8 cellular contexts compared by ENCODE assay signal in genomic region chr12:6937481-6938352, GRCh38. TPM values are rescaled to one million over a fixed set of nuclear protein-coding genes. Genes with fewer than 3 reads are reported as not detected.
DNase-seq lines count a peak whose midpoint lies in the region; ATAC-seq and TF ChIP-seq lines count a peak whose summit lies in the region.

No MANE protein-coding gene starts in this region.

- H3K9me3 ChIP-seq in osteoblast (ENCODE audit: low read depth, low read length) (no peaks in the 10 kb centered on the region), thymus (ENCODE audit: control insufficient read depth) (no peaks in the 10 kb centered on the region)

- H3K79me2 ChIP-seq in osteoblast (ENCODE audit: insufficient read depth, low read length): peaks cover 26% of the 10 kb centered on the region

- TF ChIP-seq CTCF in osteoblast (IDR thresholded peaks at IDR 0.05; ENCODE audit: extremely low read depth, low read depth, low read length): peak; percentile 90

- peak overlapping the region; percentile 90 for H3K4me3 Mint-ChIP-seq in activated naive CD8-positive, alpha-beta T cell

- H3K27ac ChIP-seq in osteoblast (ENCODE audit: low read depth, low read length): peak overlapping the region; percentile 71
- H3K27ac ChIP-seq in thymus (ENCODE audit: low read depth): peak overlapping the region; percentile 98

- H3K4me1 Mint-ChIP-seq in activated naive CD8-positive, alpha-beta T cell (ENCODE audit: low read depth): peaks cover 52% of the 10 kb centered on the region

- peaks cover 62% of the 10 kb centered on the region for H3K36me3 ChIP-seq in osteoblast (ENCODE audit: insufficient read depth, low read length)
- peaks cover 9% of the 10 kb centered on the region for H3K36me3 ChIP-seq in thymus (ENCODE audit: control insufficient read depth, insufficient read depth)

- peak overlapping the region; percentile 91 for H3K27ac Mint-ChIP-seq in activated naive CD8-positive, alpha-beta T cell

- TF ChIP-seq POLR2A in GM10847 (IDR thresholded peaks at IDR 0.05; ENCODE audit: extremely low read depth, insufficient read length): peak; percentile 81

- no peak overlapping the region for H2AFZ ChIP-seq in osteoblast (ENCODE audit: low read length)

- H3K4me3 ChIP-seq in osteoblast (ENCODE audit: insufficient read depth, low read length): peak overlapping the region; percentile 74
- H3K4me3 ChIP-seq in thymus (ENCODE audit: low read length): peak overlapping the region; percentile 79

- H3K4me2 ChIP-seq in osteoblast (ENCODE audit: insufficient read depth, low read length): peak overlapping the region; percentile 88

- peaks cover 17% of the 10 kb centered on the region for H4K20me1 ChIP-seq in osteoblast (ENCODE audit: insufficient read depth, low read length)

- peak; percentile 85 for ATAC-seq in HG02588 (IDR thresholded peaks at IDR 0.05; ENCODE audit: unreplicated experiment)
- ATAC-seq in SK-N-SH treated with all-trans-retinoic acid at 6 μM for 48 hours: peak; percentile 92

- no peaks in the 10 kb centered on the region for H3K27me3 Mint-ChIP-seq in activated naive CD8-positive, alpha-beta T cell

- no peaks in the 10 kb centered on the region for H3K27me3 ChIP-seq in osteoblast (ENCODE audit: insufficient read depth, low read length)
- H3K27me3 ChIP-seq in thymus (ENCODE audit: control insufficient read depth, insufficient read depth): no peaks in the 10 kb centered on the region

- peak; percentile 96 for DNase-seq in NCI-H1092 treated with DMSO at 0.1 percent for 48 hours (lab: John Stamatoyannopoulos, UW)
- peak; percentile 47 for DNase-seq in glomerular endothelial cell (ENCODE audit: extremely low read depth, low read depth, low spot score)
- peak; percentile 98 for DNase-seq in osteoblast (ENCODE audit: insufficient read length, low spot score, missing footprints)

- WGBS in thymus: under 1% methylated on average over 80 of the region's 80 CpGs

- peaks cover 8% of the 10 kb centered on the region for H3K36me3 Mint-ChIP-seq in activated naive CD8-positive, alpha-beta T cell

- no peaks in the 10 kb centered on the region for H3K9me3 Mint-ChIP-seq in activated naive CD8-positive, alpha-beta T cell (ENCODE audit: low read depth)

- peaks cover 26% of the 10 kb centered on the region for H3K4me1 ChIP-seq in osteoblast (ENCODE audit: insufficient read depth, low read length)
- H3K4me1 ChIP-seq in thymus (ENCODE audit: control insufficient read depth, insufficient read depth, low read length): peaks cover 15% of the 10 kb centered on the region

TF ChIP-seq in SK-N-SH treated with all-trans-retinoic acid at 6 μM for 48 hours, 23 proteins besides CTCF, POLR2A, EP300 and RAD21:
- peak; percentile 7; the same call in 1 of the 2 replicates for TF ChIP-seq ZNF70 (CRISPR knock-in tag; IDR thresholded peaks at IDR 0.05)
- no peak for TF ChIP-seq CREB5 (CRISPR knock-in tag; IDR thresholded peaks at IDR 0.05; ENCODE audit: low read depth)
- TF ChIP-seq POU6F1 (CRISPR knock-in tag; IDR thresholded peaks at IDR 0.05; ENCODE audit: borderline replicate concordance, low read depth): no peak
- TF ChIP-seq TOX (CRISPR knock-in tag; IDR thresholded peaks at IDR 0.05; ENCODE audit: borderline replicate concordance): no peak
- TF ChIP-seq PATZ1 (CRISPR knock-in tag; IDR thresholded peaks at IDR 0.05; ENCODE audit: borderline replicate concordance): no peak
- 0 out of 2 replicates have a peak, but pooled peaks have one; percentile 43 for TF ChIP-seq ZNF565 (CRISPR knock-in tag; conservative IDR thresholded peaks at IDR 0.05; ENCODE audit: low read depth)
- TF ChIP-seq ZC3H10 (CRISPR knock-in tag; IDR thresholded peaks at IDR 0.05): peak; percentile 6; the same call in 1 of the 2 replicates
- TF ChIP-seq CSDC2 (CRISPR knock-in tag; IDR thresholded peaks at IDR 0.05): peak; percentile 63; the same call in 1 of the 2 replicates
- TF ChIP-seq ESRRG (CRISPR knock-in tag; IDR thresholded peaks at IDR 0.05): no peak
- no peak for TF ChIP-seq ZFP30 (CRISPR knock-in tag; IDR thresholded peaks at IDR 0.05)
- 0 out of 2 replicates have a peak, but pooled peaks have one; percentile 58 for TF ChIP-seq GLIS3 (CRISPR knock-in tag; IDR thresholded peaks at IDR 0.05)

RNA-seq across cellular contexts. Expression of gene RNU7-1, which starts 5.9 kb away (rescaled TPM):
- total RNA-seq in glomerular endothelial cell: not detected in 2 replicates
- total RNA-seq in osteoblast: not detected in 2 replicates
- not detected for polyA plus RNA-seq in thymus

RNA-seq across cellular contexts. Expression of gene C12orf57, which starts 6.1 kb away (rescaled TPM):
- 180 and 194 TPM in 2 replicates for total RNA-seq in glomerular endothelial cell
- 81.4 and 93.4 TPM in 2 replicates for total RNA-seq in osteoblast
- polyA plus RNA-seq in thymus: 421 TPM

RNA-seq across cellular contexts. Expression of gene ATN1, which starts 10.0 kb away (rescaled TPM):
- total RNA-seq in glomerular endothelial cell (33.6 and 64.6 TPM in 2 replicates), osteoblast (10.3 and 14.1 TPM in 2 replicates)
- polyA plus RNA-seq in thymus: 30.3 TPM

RNA-seq across cellular contexts. Expression of gene PTPN6, which starts 13.4 kb away (rescaled TPM):
- total RNA-seq in glomerular endothelial cell (0.29 and 8.5 TPM in 2 replicates), osteoblast (0.29 and 0.36 TPM in 2 replicates)
- 213 TPM for polyA plus RNA-seq in thymus

RNA-seq across cellular contexts. Expression of gene ENO2, which starts 23.3 kb away (rescaled TPM):
- total RNA-seq in glomerular endothelial cell (18.1 and 18.4 TPM in 2 replicates), osteoblast (8.5 and 13.4 TPM in 2 replicates)
- 29.3 TPM for polyA plus RNA-seq in thymus

Comparison
In these comparisons a context has a peak if more than half of its experiments do, and no peak if none do; other contexts are left out.
1. Peak in every context shown above with its lines: DNase-seq, ATAC-seq, H3K4me3 ChIP-seq and H3K27ac ChIP-seq.
2. DNase-seq: peak in every context shown above with its lines; median percentile 98 in osteoblast; 96 in NCI-H1092 treated with DMSO at 0.1 percent for 48 hours; 47 in glomerular endothelial cell.